27 cellular contexts compared by ENCODE assay signal in the genomic region with DNA sequence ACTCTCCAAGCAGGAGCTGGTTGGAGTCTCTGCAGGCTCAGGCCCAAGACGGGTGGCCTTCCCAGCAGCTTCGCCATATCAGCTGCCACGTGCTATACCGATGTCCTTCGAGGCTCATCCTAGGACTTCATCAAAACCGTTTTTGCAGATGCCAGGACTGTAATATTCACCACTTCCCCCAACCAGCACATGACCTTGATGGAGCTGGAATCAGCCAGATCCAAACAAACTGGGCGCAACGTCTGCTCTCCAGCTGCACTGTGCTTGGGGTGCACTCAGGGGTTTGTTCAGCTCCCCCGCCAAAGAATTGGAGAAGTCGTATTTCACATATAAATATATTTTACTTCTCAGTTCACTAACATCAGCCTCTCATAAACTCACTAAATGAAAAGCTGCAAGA.
A peak's percentile ranks its signal among the peaks of the same experiment; 100 is the strongest.
DNase-seq lines count a peak whose midpoint lies in the region; ATAC-seq, FAIRE-seq and TF ChIP-seq lines count a peak whose summit lies in the region.
"Had no signal": no experiment of that assay in that cellular context is flagged by ENCODE, and none has a peak within 500 bp of the region (broad histone marks: within the 10 kb centered on the region; RNA-seq: fewer than 3 reads in every experiment).

No MANE protein-coding gene starts in this region.

- BruUV-seq in PC-3 (replicated peaks; lab: Mats Ljungman, UMichigan) (no TSS peak), K562 (replicated peaks; lab: Mats Ljungman, UMichigan) (no TSS peak)

- H3K9me2 ChIP-seq in PC-3 (replicated peaks; ENCODE audit: low read length) (0 out of 2 replicates have a peak, but pooled peaks cover 2% of the 10 kb centered on the region), hepatocyte (replicated peaks; ENCODE audit: insufficient read depth) (no peaks in the 10 kb centered on the region)

- TF ChIP-seq EP300 in K562 (IDR thresholded peaks at IDR 0.05; ENCODE audit: low read length) = no peak

- no peaks in the 10 kb centered on the region for H3K9me3 Mint-ChIP-seq in activated CD4-positive, alpha-beta T cell treated with anti-CD3 and anti-CD28 coated beads, Interleukin-2, amount 10 ng/mL, durations not matched to agents 24 days and 14 days
- H3K9me3 Mint-ChIP-seq: CD4-positive, CD25-positive, alpha-beta regulatory T cell had no signal

- FAIRE-seq in K562 (lab: Jason Lieb, UNC) = no peak
- FAIRE-seq: GM12878, GM12892, GM18507 had no signal

- POLR2A ChIA-PET in PC-3 (lab: Charles Lee; ENCODE audit: unreplicated experiment) (no interaction called here), K562 (lab: Yijun Ruan, JAX) (interaction anchor here (0.5 kb wide), 1 partner anchor 190 kb away, joined by 3 read pairs; no protein-coding TSS in a partner anchor)

- H3K27ac Mint-ChIP-seq in activated CD4-positive, alpha-beta T cell treated with anti-CD3 and anti-CD28 coated beads, Interleukin-2, amount 10 ng/mL, durations not matched to agents 24 days and 14 days = no peak overlapping the region
- H3K27ac Mint-ChIP-seq: CD14-positive monocyte; CD4-positive, alpha-beta memory T cell; CD4-positive, CD25-positive, alpha-beta regulatory T cell; CD8-positive, alpha-beta memory T cell had no signal

- H4K20me1 ChIP-seq in PC-3 (ENCODE audit: low read length) = no peaks in the 10 kb centered on the region
- no peaks in the 10 kb centered on the region for H4K20me1 ChIP-seq in K562 (replicated peaks; ENCODE audit: control insufficient read depth, insufficient read depth, low read length)
- no peaks in the 10 kb centered on the region for H4K20me1 ChIP-seq in hepatocyte (ENCODE audit: insufficient read depth, poor library complexity, severe bottlenecking)
- H4K20me1 ChIP-seq: BLaER1 had no signal

- in situ Hi-C loops in K562 (cut with MboI) = no loop called here

- TF ChIP-seq CTCF in PC-3 (conservative IDR thresholded peaks at IDR 0.05; ENCODE audit: low read depth, low read length) (no peak), K562 (IDR thresholded peaks at IDR 0.05 in 2 of 3, conservative IDR thresholded peaks at IDR 0.05 in 1 of 3; ENCODE audit: insufficient read depth in 2 of 3, low read depth in 1 of 3, low read length in 3 of 3) (no peak), hepatocyte (IDR thresholded peaks at IDR 0.05; ENCODE audit: poor library complexity) (no peak)

- peaks cover 22% of the 10 kb centered on the region for H3K27me3 Mint-ChIP-seq in activated CD4-positive, alpha-beta T cell treated with anti-CD3 and anti-CD28 coated beads, Interleukin-2, amount 10 ng/mL, durations not matched to agents 24 days and 14 days

- intact Hi-C loops in activated CD4-positive, alpha-beta T cell treated with anti-CD3 and anti-CD28 coated beads, Interleukin-2, amount 10 ng/mL, durations not matched to agents 24 days and 14 days (cut with micrococcal nuclease) = no loop called here
- intact Hi-C loops in PC-3 (cut with micrococcal nuclease) (no loop called here), K562 (cut with micrococcal nuclease) (no loop called here)

- H3K27ac ChIP-seq in PC-3 (ENCODE audit: low read length) (no peak overlapping the region), K562 (ENCODE audit: extremely low read depth, low read depth, low read length) (no peak overlapping the region), hepatocyte (no peak overlapping the region)
- H3K27ac ChIP-seq: 22Rv1, BLaER1 had no signal

- TF ChIP-seq POLR2A in K562 (conservative IDR thresholded peaks at IDR 0.05) = no peak

- H2AFZ ChIP-seq in PC-3 (ENCODE audit: low read length) (no peak overlapping the region), K562 (ENCODE audit: low read depth, low read length) (no peak overlapping the region), hepatocyte (no peak overlapping the region)

- H3K79me2 ChIP-seq in PC-3 (ENCODE audit: low read length) (no peaks in the 10 kb centered on the region), K562 (ENCODE audit: control insufficient read depth, insufficient read depth, low read length) (no peaks in the 10 kb centered on the region), hepatocyte (no peaks in the 10 kb centered on the region)

- H3K4me2 ChIP-seq in PC-3 (ENCODE audit: low read length) (peak overlapping the region; percentile 59; the same call in 1 of the 2 replicates), K562 (ENCODE audit: insufficient read depth, low read length) (no peak overlapping the region), hepatocyte (no peak overlapping the region)
- H3K4me2 ChIP-seq: BLaER1 had no signal

- peak; percentile 21 for DNase-seq in activated CD4-positive, alpha-beta T cell treated with anti-CD3 and anti-CD28 coated beads, Interleukin-2, amount 10 ng/mL, durations not matched to agents 24 days and 14 days
- no peak for DNase-seq in activated CD4-positive, alpha-beta T cell treated with anti-CD3 and anti-CD28 coated beads for 1 hour
- DNase-seq in PC-3 = no peak
- no peak for DNase-seq in K562 (ENCODE audit: extremely low read depth in 1 of 4, low spot score in 3 of 4)
- no peak for DNase-seq in hepatocyte (ENCODE audit: low spot score)
- DNase-seq: ACHN; BE2C; C1 segment of cervical spinal cord; CD4-positive, alpha-beta memory T cell; CD4-positive, CD25-positive, alpha-beta regulatory T cell; CD8-positive, alpha-beta memory T cell; COR-L47; DMS 273 treated with DMSO at 0.1 percent for 48 hours; DMS153; DMS53; DMS79; DND-41; EL; GDM1 had no signal

- H3K9ac ChIP-seq in PC-3 (ENCODE audit: low read length) (no peak overlapping the region), K562 (ENCODE audit: insufficient read depth in 1 of 2, low read depth in 2 of 2, low read length in 2 of 2) (no peak overlapping the region)
- H3K9ac ChIP-seq: BLaER1 had no signal

- H3K4me3 ChIP-seq in PC-3 (ENCODE audit: low read length) (no peak overlapping the region), K562 (no peak overlapping the region), hepatocyte (no peak overlapping the region)
- H3K4me3 ChIP-seq: BLaER1, GM12878 had no signal

- CTCF ChIA-PET in PC-3 (lab: Charles Lee) (no interaction called here), K562 (lab: Yijun Ruan, JAX; ENCODE audit: low intra/inter-chr PET ratio) (no interaction called here)

- H3K9me3 ChIP-seq in PC-3 (ENCODE audit: low read length) (no peaks in the 10 kb centered on the region), K562 (replicated peaks; ENCODE audit: control insufficient read depth, insufficient read depth, low read depth, low read length) (no peaks in the 10 kb centered on the region), hepatocyte (ENCODE audit: low read depth) (no peaks in the 10 kb centered on the region)
- H3K9me3 ChIP-seq: BE2C, BLaER1 had no signal

- 3% methylated on average over 9 of the region's 10 CpGs for WGBS in K562 (ENCODE audit: insufficient coverage, low coverage, missing lambda C conversion rate)
- 82% methylated on average over 10 of the region's 10 CpGs for WGBS in hepatocyte (ENCODE audit: low lambda C conversion rate, missing lambda C conversion rate)

- H3K4me1 ChIP-seq in PC-3 (ENCODE audit: insufficient read depth, low read length) = peaks cover 42% of the 10 kb centered on the region
- peaks cover 0 to 4% of the 10 kb centered on the region in 2 experiments; a peak in 1 of 5 replicates for H3K4me1 ChIP-seq in K562 (replicated peaks in 1 of 2; ENCODE audit: control insufficient read depth in 2 of 2, insufficient read depth in 2 of 2, low read length in 2 of 2)
- H3K4me1 ChIP-seq in hepatocyte (ENCODE audit: insufficient read depth) = peaks cover 26% of the 10 kb centered on the region
- H3K4me1 ChIP-seq: BE2C had no signal

- no peak for TF ChIP-seq RAD21 in K562 (CRISPR knock-in tag; conservative IDR thresholded peaks at IDR 0.05 in 1 of 2, IDR thresholded peaks at IDR 0.05 in 1 of 2)

- H3K4me3 Mint-ChIP-seq in activated CD4-positive, alpha-beta T cell treated with anti-CD3 and anti-CD28 coated beads, Interleukin-2, amount 10 ng/mL, durations not matched to agents 24 days and 14 days = no peak overlapping the region
- H3K4me3 Mint-ChIP-seq: CD14-positive monocyte; CD4-positive, alpha-beta memory T cell; CD4-positive, CD25-positive, alpha-beta regulatory T cell; CD8-positive, alpha-beta memory T cell had no signal

- ATAC-seq in PC-3 (no peak), K562 (no peak), GM21526 (IDR thresholded peaks at IDR 0.05; ENCODE audit: low FRiP score, unreplicated experiment) (no peak), HG03460 (IDR thresholded peaks at IDR 0.05; ENCODE audit: unreplicated experiment) (no peak)
- ATAC-seq: GM12878 had no signal

- H3K36me3 Mint-ChIP-seq in activated CD4-positive, alpha-beta T cell treated with anti-CD3 and anti-CD28 coated beads, Interleukin-2, amount 10 ng/mL, durations not matched to agents 24 days and 14 days (ENCODE audit: low read depth) = no peaks in the 10 kb centered on the region
- H3K36me3 Mint-ChIP-seq: CD14-positive monocyte; CD4-positive, alpha-beta memory T cell; CD4-positive, CD25-positive, alpha-beta regulatory T cell; CD8-positive, alpha-beta memory T cell had no signal

- H3K4me1 Mint-ChIP-seq in activated CD4-positive, alpha-beta T cell treated with anti-CD3 and anti-CD28 coated beads, Interleukin-2, amount 10 ng/mL, durations not matched to agents 24 days and 14 days = no peaks in the 10 kb centered on the region
- H3K4me1 Mint-ChIP-seq: CD14-positive monocyte; CD4-positive, alpha-beta memory T cell; CD8-positive, alpha-beta memory T cell had no signal

- H3K27me3 ChIP-seq in PC-3 (ENCODE audit: low read length) = no peaks in the 10 kb centered on the region
- H3K27me3 ChIP-seq in K562 (ENCODE audit: control insufficient read depth in 2 of 2, insufficient read depth in 2 of 2, low read length in 2 of 2) = peaks cover 2 to 45% of the 10 kb centered on the region in 2 experiments; a peak in 4 of 5 replicates
- no peaks in the 10 kb centered on the region for H3K27me3 ChIP-seq in hepatocyte
- H3K27me3 ChIP-seq: BE2C, BLaER1 had no signal

- no peaks in the 10 kb centered on the region for H3F3A ChIP-seq in PC-3 (ENCODE audit: low read length, unreplicated experiment)

- no peaks in the 10 kb centered on the region for H3K9me1 ChIP-seq in K562 (ENCODE audit: control insufficient read depth, insufficient read depth, low read length)

- H3K36me3 ChIP-seq in PC-3 (ENCODE audit: low read depth, low read length) = no peaks in the 10 kb centered on the region
- H3K36me3 ChIP-seq in K562 (ENCODE audit: control insufficient read depth, insufficient read depth, low read length) = no peaks in the 10 kb centered on the region
- H3K36me3 ChIP-seq in hepatocyte (replicated peaks; ENCODE audit: insufficient read depth, low read depth) = no peaks in the 10 kb centered on the region
- H3K36me3 ChIP-seq: BE2C, BLaER1 had no signal
